Comparison of ENCODE assay signal across 25 cellular contexts in genomic region chr1:107550358-107550757, GRCh38.
"Had no signal": no experiment of that assay in that cellular context is flagged by ENCODE, and none has a peak within 500 bp of the region (broad histone marks: within the 10 kb centered on the region; RNA-seq: fewer than 3 reads in every experiment).

No MANE protein-coding gene starts in this region.

- H3K36me3 ChIP-seq: esophagus muscularis mucosa, gastroesophageal sphincter, heart left ventricle, left lung, neural progenitor cell, right lobe of liver, suprapubic skin, transverse colon, upper lobe of right lung, uterus had no signal

- DNase-seq: dermis blood vessel endothelial cell; effector memory CD4-positive, alpha-beta T cell; foreskin keratinocyte; heart left ventricle; left cardiac atrium; left lung; mesenchymal stem cell; mucosa of descending colon; naive B cell; right lobe of liver; small intestine; stimulated activated CD4-positive, alpha-beta T cell treated with anti-CD3 and anti-CD28 coated beads, Interleukin-15, amount 100 ng/mL, for 24 hours; stimulated activated CD4-positive, alpha-beta T cell treated with anti-CD3 and anti-CD28 coated beads, Interleukin-4, amount 100 ng/mL, for 1 hour; stimulated activated CD8-positive, alpha-beta memory T cell treated with anti-CD3 and anti-CD28 coated beads, Interleukin-4, amount 100 ng/mL, for 48 hours; stimulated activated naive CD4-positive, alpha-beta T cell; stimulated activated naive CD8-positive, alpha-beta T cell treated with anti-CD3 and anti-CD28 coated beads, Interleukin-15, amount 100 ng/mL, for 72 hours; transverse colon; upper lobe of right lung; uterus had no signal

- H3K4me1 ChIP-seq: gastroesophageal sphincter, heart left ventricle, left lung, neural progenitor cell, parathyroid adenoma, right lobe of liver, transverse colon, upper lobe of right lung, uterus had no signal

- H3K4me3 ChIP-seq: esophagus muscularis mucosa, gastroesophageal sphincter, heart left ventricle, hepatocyte, left lung, mucosa of descending colon, neural progenitor cell, right lobe of liver, suprapubic skin, transverse colon, upper lobe of right lung, uterus had no signal

- H3K9me3 ChIP-seq: esophagus muscularis mucosa, gastroesophageal sphincter, heart left ventricle, left lung, mucosa of descending colon, right lobe of liver, suprapubic skin, transverse colon, upper lobe of right lung, uterus had no signal

- H3K27ac ChIP-seq: esophagus muscularis mucosa, foreskin keratinocyte, gastroesophageal sphincter, heart left ventricle, hepatocyte, left lung, neural progenitor cell, parathyroid adenoma, right lobe of liver, suprapubic skin, transverse colon, upper lobe of right lung, uterus had no signal

- H3K27me3 ChIP-seq: esophagus muscularis mucosa, foreskin keratinocyte, gastroesophageal sphincter, heart left ventricle, hepatocyte, left lung, neural progenitor cell, right lobe of liver, suprapubic skin, transverse colon, upper lobe of right lung, uterus had no signal
